Comparison of ENCODE assay signal across 9 cellular contexts in the genomic region with DNA sequence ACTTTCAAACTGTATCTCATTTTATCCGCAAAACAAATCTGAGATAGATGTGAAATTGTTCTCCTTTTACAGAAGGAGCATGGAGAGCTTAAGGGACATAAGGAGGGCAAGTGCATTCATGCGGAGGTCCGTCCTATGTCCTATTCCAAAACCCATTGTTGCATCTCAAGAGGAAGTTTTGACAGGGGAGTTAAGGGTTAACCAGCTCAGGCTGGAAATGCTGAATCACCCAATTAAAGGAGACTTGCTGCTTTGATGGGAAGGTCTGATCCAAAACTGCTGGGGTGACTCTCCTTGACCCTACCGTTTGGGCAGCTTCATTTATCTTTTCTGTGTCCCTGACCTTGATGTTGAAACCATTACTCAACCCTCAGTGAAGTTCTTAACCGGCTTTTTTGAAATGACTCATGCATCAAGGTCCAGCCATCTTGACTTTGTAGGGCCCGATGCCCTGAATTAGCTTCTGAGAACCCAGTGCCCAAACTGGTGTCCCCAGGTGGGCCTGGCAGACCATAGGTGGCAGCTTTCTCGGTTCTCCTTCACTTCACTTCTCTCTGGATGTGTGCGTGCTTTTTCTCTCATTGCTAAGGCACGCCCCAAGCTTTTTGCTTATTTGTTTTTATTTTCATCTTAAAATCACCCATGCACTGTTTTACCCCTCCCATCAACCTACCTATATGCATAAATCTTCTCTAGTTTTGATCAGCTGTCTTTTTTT. TPM values are rescaled to one million over a fixed set of nuclear protein-coding genes. Genes with fewer than 3 reads are reported as not detected.
DNase-seq lines count a peak whose midpoint lies in the region; ATAC-seq and TF ChIP-seq lines count a peak whose summit lies in the region.
"Had no signal": no experiment of that assay in that cellular context is flagged by ENCODE, and none has a peak within 500 bp of the region (broad histone marks: within the 10 kb centered on the region; RNA-seq: fewer than 3 reads in every experiment).

No MANE protein-coding gene starts in this region.

- no peaks in the 10 kb centered on the region for H3F3A ChIP-seq in MM.1S (ENCODE audit: insufficient read depth, low read length)

- H3K9me2 ChIP-seq in MM.1S (replicated peaks; ENCODE audit: insufficient read depth, low read length), result no peaks in the 10 kb centered on the region

- H3K4me1 ChIP-seq in ovary (ENCODE audit: insufficient read depth), result peaks cover 17% of the 10 kb centered on the region
- no peaks in the 10 kb centered on the region for H3K4me1 ChIP-seq in MM.1S (ENCODE audit: low read length)

- H3K4me2 ChIP-seq in MM.1S (ENCODE audit: low read depth, low read length), result no peak overlapping the region

- no peak for TF ChIP-seq POLR2A in ovary (IDR thresholded peaks at IDR 0.05)

- H3K9ac ChIP-seq in MM.1S (ENCODE audit: low read length), result no peak overlapping the region

- TF ChIP-seq EP300 in ovary (IDR thresholded peaks at IDR 0.05), result peak; percentile 33

- ATAC-seq in GM21515 (IDR thresholded peaks at IDR 0.05; ENCODE audit: unreplicated experiment) (peak; percentile 56), HG02571 (IDR thresholded peaks at IDR 0.05; ENCODE audit: unreplicated experiment) (no peak)

- no peaks in the 10 kb centered on the region for H3K79me2 ChIP-seq in MM.1S (ENCODE audit: low read length)

- H2AFZ ChIP-seq in MM.1S (ENCODE audit: low read length), result no peak overlapping the region

- peak; percentile 63 for DNase-seq in AG09309 (ENCODE audit: low read depth)
- peak; percentile 78 for DNase-seq in LHCN-M2 (ENCODE audit: low read depth)
- DNase-seq in cardiac fibroblast (ENCODE audit: low read depth in 2 of 2), result peak; percentile 82 to 86
- peak; percentile 49 to 76 (median 60) for DNase-seq in ovary
- no peak for DNase-seq in hippocampal formation (lab: John Stamatoyannopoulos, UW)
- DNase-seq in MM.1S, result no peak

- intact Hi-C loops in ovary (cut with DNase I), result no loop called here

- H3K4me3 ChIP-seq in AG09309 (ENCODE audit: control insufficient read depth, low read depth, low read length) (no peak overlapping the region), cardiac fibroblast (replicated peaks in 1 of 2; ENCODE audit: low read depth in 2 of 2, low read length in 2 of 2) (no peak overlapping the region), ovary (no peak overlapping the region), MM.1S (ENCODE audit: low read length) (no peak overlapping the region)

- H3K9me3 ChIP-seq in ovary (no peaks in the 10 kb centered on the region), MM.1S (replicated peaks; ENCODE audit: insufficient read depth, low read length) (no peaks in the 10 kb centered on the region)

- TF ChIP-seq CTCF in AG09309 (IDR thresholded peaks at IDR 0.05; ENCODE audit: control insufficient read depth, insufficient read depth, low read depth, low read length, missing control alignments) (no peak), cardiac fibroblast (IDR thresholded peaks at IDR 0.05; ENCODE audit: low read depth, low read length) (no peak), ovary (IDR thresholded peaks at IDR 0.05) (no peak), MM.1S (IDR thresholded peaks at IDR 0.05; ENCODE audit: low read length) (no peak)

- H3K27ac ChIP-seq in ovary, result peak overlapping the region in 1 of 2 donors; percentile 56
- H3K27ac ChIP-seq in MM.1S (ENCODE audit: low read length), result no peak overlapping the region

- no peaks in the 10 kb centered on the region for H3K27me3 ChIP-seq in ovary
- no peaks in the 10 kb centered on the region for H3K27me3 ChIP-seq in MM.1S (replicated peaks; ENCODE audit: insufficient read depth, low read length)

- no peaks in the 10 kb centered on the region for H3K36me3 ChIP-seq in ovary
- no peaks in the 10 kb centered on the region for H3K36me3 ChIP-seq in MM.1S (replicated peaks; ENCODE audit: insufficient read depth, low read length)

- no peaks in the 10 kb centered on the region for H4K20me1 ChIP-seq in MM.1S (ENCODE audit: insufficient read depth, low read length)

- 47 to 51% (median 50%) methylated on average over 9 of the region's 9 CpGs for WGBS in ovary, 3 donors

RNA-seq across cellular contexts. Expression of gene TXNDC2, which starts 15.9 kb away (rescaled TPM):
- total RNA-seq in LHCN-M2 (2014; rRNA removed) (0.32 and 0.63 TPM in 2 replicates), ovary (under 1 TPM in 6 of 7 donors, not detected in 1; 0.11 to 0.91 (median 0.36) TPM)
- 0.13 TPM for polyA plus RNA-seq in LHCN-M2 (2012)
- polyA plus RNA-seq in ovary, result under 1 TPM; 0.10 to 0.55 TPM
- total RNA-seq: activated naive CD4-positive, alpha-beta T cell treated with anti-CD3 and anti-CD28 coated beads, Interleukin-2, amount 50 U/mL, for 72 hours had no signal

RNA-seq across cellular contexts. Expression of gene VAPA, which starts 43.9 kb away (rescaled TPM):
- total RNA-seq in LHCN-M2 (2014; rRNA removed) (246 and 273 TPM in 2 replicates), ovary (100 to 1,000 TPM; 184 to 369 (median 254) TPM)
- 116 TPM for polyA plus RNA-seq in LHCN-M2 (2012)
- polyA plus RNA-seq in ovary, result 100 to 1,000 TPM; 164 to 339 TPM

Comparison
In these comparisons a context has a peak if more than half of its experiments do, and no peak if none do; other contexts are left out.
1. DNase-seq: peak in AG09309 (single experiment), LHCN-M2 (single experiment), cardiac fibroblast (2 of 2) and ovary (5 of 5); none in hippocampal formation (0 of 2) and MM.1S (single experiment).